In the genomic region with DNA sequence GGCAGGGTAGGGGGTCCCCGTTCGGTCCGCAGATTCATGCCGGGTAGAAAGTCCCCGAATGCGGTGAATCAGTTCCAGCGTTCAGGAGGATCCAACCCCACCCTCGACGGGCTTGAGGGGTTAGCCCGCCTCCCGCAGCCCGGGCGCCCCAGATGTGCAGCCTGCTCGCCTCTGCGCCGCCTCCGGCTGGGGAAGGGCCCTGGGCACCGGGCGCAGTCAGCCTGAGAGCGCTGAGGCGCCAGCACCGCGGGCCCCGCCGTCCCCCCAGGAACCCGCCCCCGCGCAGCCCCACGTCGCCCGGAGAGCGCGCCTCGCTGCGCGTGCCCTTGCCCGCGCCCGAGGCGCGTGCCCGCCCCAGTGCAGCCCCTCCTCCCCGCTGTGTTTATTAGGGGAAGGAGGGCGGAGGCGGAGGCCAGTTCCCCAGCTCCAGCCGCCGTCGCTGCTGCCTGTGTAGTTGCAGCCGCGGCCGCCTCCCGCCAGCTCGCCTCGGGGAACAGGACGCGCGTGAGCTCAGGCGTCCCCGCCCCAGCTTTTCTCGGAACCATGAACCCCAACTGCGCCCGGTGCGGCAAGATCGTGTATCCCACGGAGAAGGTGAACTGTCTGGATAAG, we compare ENCODE assay signal across 1 cellular context.
A peak's percentile ranks its signal among the peaks of the same experiment; 100 is the strongest.
TF ChIP-seq lines count a peak whose summit lies in the region.

A gene with protein sequence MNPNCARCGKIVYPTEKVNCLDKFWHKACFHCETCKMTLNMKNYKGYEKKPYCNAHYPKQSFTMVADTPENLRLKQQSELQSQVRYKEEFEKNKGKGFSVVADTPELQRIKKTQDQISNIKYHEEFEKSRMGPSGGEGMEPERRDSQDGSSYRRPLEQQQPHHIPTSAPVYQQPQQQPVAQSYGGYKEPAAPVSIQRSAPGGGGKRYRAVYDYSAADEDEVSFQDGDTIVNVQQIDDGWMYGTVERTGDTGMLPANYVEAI (plus strand): TSS at position 412 of the 612 bp plus-strand sequence. CDS start 132 bp downstream, at position 544.

TF ChIP-seq in HepG2, 621 proteins besides CTCF, POLR2A, EP300 and RAD21 (continued from another document and continues in another):
- TF ChIP-seq, protein P1, sequence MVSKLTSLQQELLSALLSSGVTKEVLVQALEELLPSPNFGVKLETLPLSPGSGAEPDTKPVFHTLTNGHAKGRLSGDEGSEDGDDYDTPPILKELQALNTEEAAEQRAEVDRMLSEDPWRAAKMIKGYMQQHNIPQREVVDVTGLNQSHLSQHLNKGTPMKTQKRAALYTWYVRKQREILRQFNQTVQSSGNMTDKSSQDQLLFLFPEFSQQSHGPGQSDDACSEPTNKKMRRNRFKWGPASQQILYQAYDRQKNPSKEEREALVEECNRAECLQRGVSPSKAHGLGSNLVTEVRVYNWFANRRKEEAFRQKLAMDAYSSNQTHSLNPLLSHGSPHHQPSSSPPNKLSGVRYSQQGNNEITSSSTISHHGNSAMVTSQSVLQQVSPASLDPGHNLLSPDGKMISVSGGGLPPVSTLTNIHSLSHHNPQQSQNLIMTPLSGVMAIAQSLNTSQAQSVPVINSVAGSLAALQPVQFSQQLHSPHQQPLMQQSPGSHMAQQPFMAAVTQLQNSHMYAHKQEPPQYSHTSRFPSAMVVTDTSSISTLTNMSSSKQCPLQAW (CRISPR knock-in tag; IDR thresholded peaks at IDR 0.05): peak; percentile 65
- TF ChIP-seq ZNF337 (CRISPR knock-in tag; IDR thresholded peaks at IDR 0.05; ENCODE audit: borderline replicate concordance, low read depth) (no peak), SAFB2 (CRISPR knock-in tag; IDR thresholded peaks at IDR 0.05; ENCODE audit: borderline replicate concordance, low read depth) (peak; percentile 91; the same call in 1 of the 2 replicates), ZKSCAN8 (CRISPR knock-in tag; IDR thresholded peaks at IDR 0.05; ENCODE audit: borderline replicate concordance) (no peak; the same call in 1 of the 2 replicates), BHLHE40 (IDR thresholded peaks at IDR 0.05; ENCODE audit: low read length) (0 out of 2 replicates have a peak, but pooled peaks have one; percentile 45), MAFK (conservative IDR thresholded peaks at IDR 0.05 in 1 of 2, IDR thresholded peaks at IDR 0.05 in 1 of 2; ENCODE audit: low read length in 2 of 2) (no peak), GATA4 (IDR thresholded peaks at IDR 0.05; ENCODE audit: borderline replicate concordance, low read depth) (peak; percentile 85), PAXIP1 (CRISPR knock-in tag; conservative IDR thresholded peaks at IDR 0.05) (no peak), TCF7L2 (IDR thresholded peaks at IDR 0.05; ENCODE audit: low read depth, low read length) (no peak), PHF8 (CRISPR knock-in tag; IDR thresholded peaks at IDR 0.05) (peak; percentile 84), ZNF768 (CRISPR knock-in tag; IDR thresholded peaks at IDR 0.05) (peak; percentile 39; the same call in 1 of the 2 replicates), ZBTB10 (CRISPR knock-in tag; IDR thresholded peaks at IDR 0.05; ENCODE audit: borderline replicate concordance) (no peak; the same call in 1 of the 2 replicates), ZBTB1 (CRISPR knock-in tag; IDR thresholded peaks at IDR 0.05; ENCODE audit: borderline replicate concordance) (no peak), THRA (CRISPR knock-in tag; IDR thresholded peaks at IDR 0.05; ENCODE audit: borderline replicate concordance) (0 out of 2 replicates have a peak, but pooled peaks have one; percentile 38), DR1 (CRISPR knock-in tag; IDR thresholded peaks at IDR 0.05) (peak; percentile 98), ZNF430 (CRISPR knock-in tag; IDR thresholded peaks at IDR 0.05) (peak; percentile 88; the same call in 1 of the 2 replicates), HES4 (CRISPR knock-in tag; IDR thresholded peaks at IDR 0.05; ENCODE audit: borderline replicate concordance) (no peak), TFDP2 (CRISPR knock-in tag; IDR thresholded peaks at IDR 0.05) (no peak; the same call in 1 of the 2 replicates)
- TF ChIP-seq, protein P2, sequence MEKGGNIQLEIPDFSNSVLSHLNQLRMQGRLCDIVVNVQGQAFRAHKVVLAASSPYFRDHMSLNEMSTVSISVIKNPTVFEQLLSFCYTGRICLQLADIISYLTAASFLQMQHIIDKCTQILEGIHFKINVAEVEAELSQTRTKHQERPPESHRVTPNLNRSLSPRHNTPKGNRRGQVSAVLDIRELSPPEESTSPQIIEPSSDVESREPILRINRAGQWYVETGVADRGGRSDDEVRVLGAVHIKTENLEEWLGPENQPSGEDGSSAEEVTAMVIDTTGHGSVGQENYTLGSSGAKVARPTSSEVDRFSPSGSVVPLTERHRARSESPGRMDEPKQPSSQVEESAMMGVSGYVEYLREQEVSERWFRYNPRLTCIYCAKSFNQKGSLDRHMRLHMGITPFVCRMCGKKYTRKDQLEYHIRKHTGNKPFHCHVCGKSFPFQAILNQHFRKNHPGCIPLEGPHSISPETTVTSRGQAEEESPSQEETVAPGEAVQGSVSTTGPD (CRISPR knock-in tag; IDR thresholded peaks at IDR 0.05): no peak
- TF ChIP-seq, protein P3, sequence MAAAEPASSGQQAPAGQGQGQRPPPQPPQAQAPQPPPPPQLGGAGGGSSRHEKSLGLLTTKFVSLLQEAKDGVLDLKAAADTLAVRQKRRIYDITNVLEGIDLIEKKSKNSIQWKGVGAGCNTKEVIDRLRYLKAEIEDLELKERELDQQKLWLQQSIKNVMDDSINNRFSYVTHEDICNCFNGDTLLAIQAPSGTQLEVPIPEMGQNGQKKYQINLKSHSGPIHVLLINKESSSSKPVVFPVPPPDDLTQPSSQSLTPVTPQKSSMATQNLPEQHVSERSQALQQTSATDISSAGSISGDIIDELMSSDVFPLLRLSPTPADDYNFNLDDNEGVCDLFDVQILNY (CRISPR knock-in tag; conservative IDR thresholded peaks at IDR 0.05): no peak; the same call in 1 of the 2 replicates
- TF ChIP-seq, protein P4, sequence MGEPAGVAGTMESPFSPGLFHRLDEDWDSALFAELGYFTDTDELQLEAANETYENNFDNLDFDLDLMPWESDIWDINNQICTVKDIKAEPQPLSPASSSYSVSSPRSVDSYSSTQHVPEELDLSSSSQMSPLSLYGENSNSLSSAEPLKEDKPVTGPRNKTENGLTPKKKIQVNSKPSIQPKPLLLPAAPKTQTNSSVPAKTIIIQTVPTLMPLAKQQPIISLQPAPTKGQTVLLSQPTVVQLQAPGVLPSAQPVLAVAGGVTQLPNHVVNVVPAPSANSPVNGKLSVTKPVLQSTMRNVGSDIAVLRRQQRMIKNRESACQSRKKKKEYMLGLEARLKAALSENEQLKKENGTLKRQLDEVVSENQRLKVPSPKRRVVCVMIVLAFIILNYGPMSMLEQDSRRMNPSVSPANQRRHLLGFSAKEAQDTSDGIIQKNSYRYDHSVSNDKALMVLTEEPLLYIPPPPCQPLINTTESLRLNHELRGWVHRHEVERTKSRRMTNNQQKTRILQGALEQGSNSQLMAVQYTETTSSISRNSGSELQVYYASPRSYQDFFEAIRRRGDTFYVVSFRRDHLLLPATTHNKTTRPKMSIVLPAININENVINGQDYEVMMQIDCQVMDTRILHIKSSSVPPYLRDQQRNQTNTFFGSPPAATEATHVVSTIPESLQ (CRISPR knock-in tag; conservative IDR thresholded peaks at IDR 0.05): no peak
- TF ChIP-seq, protein P5, sequence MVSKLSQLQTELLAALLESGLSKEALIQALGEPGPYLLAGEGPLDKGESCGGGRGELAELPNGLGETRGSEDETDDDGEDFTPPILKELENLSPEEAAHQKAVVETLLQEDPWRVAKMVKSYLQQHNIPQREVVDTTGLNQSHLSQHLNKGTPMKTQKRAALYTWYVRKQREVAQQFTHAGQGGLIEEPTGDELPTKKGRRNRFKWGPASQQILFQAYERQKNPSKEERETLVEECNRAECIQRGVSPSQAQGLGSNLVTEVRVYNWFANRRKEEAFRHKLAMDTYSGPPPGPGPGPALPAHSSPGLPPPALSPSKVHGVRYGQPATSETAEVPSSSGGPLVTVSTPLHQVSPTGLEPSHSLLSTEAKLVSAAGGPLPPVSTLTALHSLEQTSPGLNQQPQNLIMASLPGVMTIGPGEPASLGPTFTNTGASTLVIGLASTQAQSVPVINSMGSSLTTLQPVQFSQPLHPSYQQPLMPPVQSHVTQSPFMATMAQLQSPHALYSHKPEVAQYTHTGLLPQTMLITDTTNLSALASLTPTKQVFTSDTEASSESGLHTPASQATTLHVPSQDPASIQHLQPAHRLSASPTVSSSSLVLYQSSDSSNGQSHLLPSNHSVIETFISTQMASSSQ (IDR thresholded peaks at IDR 0.05; ENCODE audit: low read depth): no peak
- TF ChIP-seq, protein P5 (CRISPR knock-in tag; IDR thresholded peaks at IDR 0.05; ENCODE audit: borderline replicate concordance): 0 out of 2 replicates have a peak, but pooled peaks have one; percentile 43
